ENCODE assay signal across 16 cellular contexts in genomic region chr4:99301376-99302164, GRCh38. TPM values are rescaled to one million over a fixed set of nuclear protein-coding genes. Genes with fewer than 3 reads are reported as not detected.
DNase-seq lines count a peak whose midpoint lies in the region; ATAC-seq, FAIRE-seq and TF ChIP-seq lines count a peak whose summit lies in the region.
"Had no signal": no experiment of that assay in that cellular context is flagged by ENCODE, and none has a peak within 500 bp of the region (broad histone marks: within the 10 kb centered on the region; RNA-seq: fewer than 3 reads in every experiment).

No MANE protein-coding gene starts in this region.

- H2AFZ ChIP-seq in hepatocyte: no peak overlapping the region

- H3K4me1 ChIP-seq in hepatocyte (ENCODE audit: insufficient read depth): no peaks in the 10 kb centered on the region
- H3K4me1 ChIP-seq in skeletal muscle satellite cell (ENCODE audit: control insufficient read depth, insufficient read depth, low read length): peaks cover 20% of the 10 kb centered on the region

- no peak overlapping the region for H3K4me2 ChIP-seq in hepatocyte
- peak overlapping the region; percentile 33 for H3K4me2 ChIP-seq in skeletal muscle satellite cell (ENCODE audit: low read length)

- no peaks in the 10 kb centered on the region for H4K20me1 ChIP-seq in hepatocyte (ENCODE audit: insufficient read depth, poor library complexity, severe bottlenecking)

- DNase-seq in AG08396 (ENCODE audit: low spot score): peak; percentile 3
- peak; percentile 41 to 77 for DNase-seq in cardiac fibroblast (ENCODE audit: low read depth in 2 of 2)
- DNase-seq in hepatocyte (ENCODE audit: low spot score): no peak
- DNase-seq in HTR-8/SVneo (ENCODE audit: insufficient read length, low spot score): no peak
- no peak for DNase-seq in NCI-H2081 treated with DMSO at 0.1 percent for 48 hours (lab: John Stamatoyannopoulos, UW)
- DNase-seq: activated CD4-positive, CD25-positive, alpha-beta regulatory T cell treated with anti-CD3 and anti-CD28 coated beads, Interleukin-2, amount 50 U/mL, for 72 hours; AML-193; cortex of kidney; NCI-H187 treated with DMSO at 0.1 percent for 48 hours; stimulated activated naive CD4-positive, alpha-beta T cell treated with Interleukin-2 at 50 U/mL for 16 hours had no signal

- H3K9me3 ChIP-seq in hepatocyte (ENCODE audit: low read depth) (no peaks in the 10 kb centered on the region), skeletal muscle satellite cell (replicated peaks; ENCODE audit: low read length) (no peaks in the 10 kb centered on the region)

- no peak overlapping the region for H3K9ac ChIP-seq in skeletal muscle satellite cell (ENCODE audit: low read depth, low read length)

- H3K27me3 ChIP-seq in hepatocyte: no peaks in the 10 kb centered on the region
- no peaks in the 10 kb centered on the region for H3K27me3 ChIP-seq in skeletal muscle satellite cell (ENCODE audit: control insufficient read depth, insufficient read depth, low read length)

- ATAC-seq in GM19395 (IDR thresholded peaks at IDR 0.05; ENCODE audit: unreplicated experiment): no peak
- no peak for ATAC-seq in GM18502 (IDR thresholded peaks at IDR 0.05; ENCODE audit: poor library complexity, unreplicated experiment)

- peak overlapping the region; percentile 9 for H3K27ac ChIP-seq in hepatocyte

- H3K9me2 ChIP-seq in hepatocyte (replicated peaks; ENCODE audit: insufficient read depth): no peaks in the 10 kb centered on the region

- H3K36me3 ChIP-seq in hepatocyte (replicated peaks; ENCODE audit: insufficient read depth, low read depth) (no peaks in the 10 kb centered on the region), skeletal muscle satellite cell (ENCODE audit: insufficient read depth, low read length) (no peaks in the 10 kb centered on the region)

- no peak for FAIRE-seq in HTR-8/SVneo (lab: Jason Lieb, UNC)

- TF ChIP-seq CTCF in cardiac fibroblast (IDR thresholded peaks at IDR 0.05; ENCODE audit: low read depth, low read length): no peak
- no peak for TF ChIP-seq CTCF in hepatocyte (IDR thresholded peaks at IDR 0.05; ENCODE audit: poor library complexity)

- H3K4me3 ChIP-seq in cardiac fibroblast (replicated peaks in 1 of 2; ENCODE audit: low read depth in 2 of 2, low read length in 2 of 2): no peak overlapping the region
- H3K4me3 ChIP-seq in hepatocyte: no peak overlapping the region
- no peak overlapping the region for H3K4me3 ChIP-seq in skeletal muscle satellite cell (ENCODE audit: low read length)

- WGBS in hepatocyte (ENCODE audit: low lambda C conversion rate, missing lambda C conversion rate): 92% methylated on average over 7 of the region's 7 CpGs

- no peaks in the 10 kb centered on the region for H3K79me2 ChIP-seq in hepatocyte

RNA-seq across cellular contexts. Expression of gene ADH1A, which starts 10.8 kb away (rescaled TPM):
- total RNA-seq in hepatocyte: 37.6 and 39.0 TPM in 2 replicates
- polyA plus RNA-seq in hepatocyte: 17.3 and 26.6 TPM in 2 replicates
- not detected in 2 replicates for total RNA-seq in skeletal muscle satellite cell (2012; rRNA removed)
- total RNA-seq: RPMI7951; T-helper 1 cell treated with Interleukin-12 subunit alpha and Interleukin-12 subunit beta and Interleukin-4 antibody, amounts not matched to agents 30 ng/mL and 1 ng/mL, for 36 hours had no signal
- polyA plus RNA-seq: keratinocyte had no signal

RNA-seq across cellular contexts. Expression of gene ADH1B, which starts 19.6 kb away (rescaled TPM):
- total RNA-seq in hepatocyte: 8.0 and 8.2 TPM in 2 replicates
- 1.5 and 4.4 TPM in 2 replicates for polyA plus RNA-seq in hepatocyte
- total RNA-seq in skeletal muscle satellite cell (2012; rRNA removed): 4.8 and 12.9 TPM in 2 replicates
- total RNA-seq: RPMI7951; T-helper 1 cell treated with Interleukin-12 subunit alpha and Interleukin-12 subunit beta and Interleukin-4 antibody, amounts not matched to agents 30 ng/mL and 1 ng/mL, for 36 hours had no signal
- polyA plus RNA-seq: keratinocyte had no signal

RNA-seq across cellular contexts. Expression of gene ADH1C, which starts 51.0 kb away (rescaled TPM):
- 9.2 and 13.7 TPM in 2 replicates for total RNA-seq in hepatocyte
- 3.7 and 4.4 TPM in 2 replicates for polyA plus RNA-seq in hepatocyte
- 0.76 and 2.2 TPM in 2 replicates for total RNA-seq in skeletal muscle satellite cell (2012; rRNA removed)
- total RNA-seq: T-helper 1 cell treated with Interleukin-12 subunit alpha and Interleukin-12 subunit beta and Interleukin-4 antibody, amounts not matched to agents 30 ng/mL and 1 ng/mL, for 36 hours had no signal

Comparison
In these comparisons a context has a peak if more than half of its experiments do, and no peak if none do; other contexts are left out.
1. DNase-seq: peak in AG08396 (single experiment) and cardiac fibroblast (2 of 2); none in hepatocyte (single experiment), HTR-8/SVneo (single experiment) and NCI-H2081 treated with DMSO at 0.1 percent for 48 hours (single experiment).